18 cellular contexts compared by ENCODE assay signal in the genomic region with DNA sequence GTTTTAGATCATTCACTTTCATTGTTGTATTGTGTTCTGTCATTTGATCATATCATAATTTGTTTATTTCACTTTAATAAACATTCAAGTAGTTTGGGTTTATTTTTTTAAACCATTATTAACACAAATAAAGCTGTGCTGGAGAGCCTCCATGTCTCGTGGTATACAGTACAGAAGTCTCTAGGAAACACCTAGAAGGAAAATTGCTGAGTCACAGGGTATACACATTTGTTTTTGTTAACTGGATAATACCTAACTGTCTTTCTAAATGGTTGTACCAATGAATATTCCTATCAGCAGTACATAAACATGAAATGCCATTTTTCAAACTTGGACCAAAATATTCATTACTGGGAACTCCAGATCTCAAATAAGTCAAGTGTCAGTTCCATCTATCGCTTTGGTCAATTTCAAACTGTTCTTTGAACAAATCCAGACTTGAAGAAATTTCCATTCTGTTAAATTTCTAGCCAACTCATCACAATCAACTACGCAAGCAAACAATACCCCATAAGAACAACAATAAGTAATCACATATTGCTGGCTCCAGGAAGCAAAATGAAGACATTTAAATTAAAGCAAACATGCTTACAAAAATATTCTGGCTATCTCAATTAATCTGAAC.
DNase-seq lines count a peak whose midpoint lies in the region; ATAC-seq, FAIRE-seq and TF ChIP-seq lines count a peak whose summit lies in the region.
"Had no signal": no experiment of that assay in that cellular context is flagged by ENCODE, and none has a peak within 500 bp of the region (broad histone marks: within the 10 kb centered on the region; RNA-seq: fewer than 3 reads in every experiment).

No MANE protein-coding gene starts in this region.

- H3K9me3 ChIP-seq in endothelial cell of umbilical vein (replicated peaks; ENCODE audit: control insufficient read depth, insufficient read depth, low read length) (no peaks in the 10 kb centered on the region), transverse colon (no peaks in the 10 kb centered on the region)
- H3K9me3 ChIP-seq: MG63, Peyer's patch, right atrium auricular region, thoracic aorta had no signal

- no peaks in the 10 kb centered on the region for H3K9me1 ChIP-seq in endothelial cell of umbilical vein (replicated peaks; ENCODE audit: control insufficient read depth, extremely low read depth, insufficient read depth, low read length)

- peaks cover 6% of the 10 kb centered on the region for H3K4me1 Mint-ChIP-seq in activated naive CD8-positive, alpha-beta T cell treated with anti-CD3 and anti-CD28 coated beads for 36 hours

- H3K4me1 ChIP-seq in endothelial cell of umbilical vein (ENCODE audit: control insufficient read depth, extremely low read depth, insufficient read depth, low read length) (no peaks in the 10 kb centered on the region), transverse colon (peaks cover 0 to 9% (median 0%) of the 10 kb centered on the region in 4 donors)
- H3K4me1 ChIP-seq: Peyer's patch had no signal

- H3K27me3 ChIP-seq in endothelial cell of umbilical vein (ENCODE audit: control insufficient read depth in 2 of 2, insufficient read depth in 2 of 2, low read length in 2 of 2) (no peaks in the 10 kb centered on the region), transverse colon (no peaks in the 10 kb centered on the region)
- H3K27me3 ChIP-seq: MG63, Peyer's patch, right atrium auricular region had no signal

- in situ Hi-C loops in transverse colon (cut with MboI; ENCODE audit: low pct_ligation_motif_present in 1 of 4, low pct_unique_long_range_greater_than_20kb in 1 of 4, low sequenced_read_pairs in 3 of 4): no loop called here

- H3K79me2 ChIP-seq in endothelial cell of umbilical vein (ENCODE audit: control insufficient read depth, insufficient read depth, low read length): no peaks in the 10 kb centered on the region

- no peak overlapping the region for H3K4me2 ChIP-seq in endothelial cell of umbilical vein (ENCODE audit: insufficient read depth, low read length)

- ATAC-seq in omental fat pad (ENCODE audit: low FRiP score): peak; percentile 45

- H3K36me3 ChIP-seq in endothelial cell of umbilical vein (ENCODE audit: control insufficient read depth in 2 of 2, extremely low read depth in 1 of 2, insufficient read depth in 2 of 2, low read length in 2 of 2) (no peaks in the 10 kb centered on the region), transverse colon (no peaks in the 10 kb centered on the region)
- H3K36me3 ChIP-seq: MG63, Peyer's patch, right atrium auricular region, thoracic aorta had no signal

- 63 to 87% methylated on average over 3 of the region's 3 CpGs for WGBS in transverse colon (ENCODE audit: low coverage in 1 of 2), 2 donors

- H3K4me3 Mint-ChIP-seq in activated naive CD8-positive, alpha-beta T cell treated with anti-CD3 and anti-CD28 coated beads for 36 hours: no peak overlapping the region
- H3K4me3 Mint-ChIP-seq: nephron had no signal

- H4K20me1 ChIP-seq in endothelial cell of umbilical vein (replicated peaks; ENCODE audit: control insufficient read depth, extremely low read depth, insufficient read depth, low read length): no peaks in the 10 kb centered on the region

- dilution Hi-C loops in endothelial cell of umbilical vein (cut with MboI; ENCODE audit: extremely low pct_ligation_motif_present, low sequenced_read_pairs): no loop called here

- TF ChIP-seq EP300 in transverse colon (IDR thresholded peaks at IDR 0.05; ENCODE audit: low read depth): no peak

- H3K27ac ChIP-seq in endothelial cell of umbilical vein (ENCODE audit: insufficient read depth, low read depth, low read length) (no peak overlapping the region), transverse colon (no peak overlapping the region)
- H3K27ac ChIP-seq: Peyer's patch, right atrium auricular region, thoracic aorta had no signal

- TF ChIP-seq POLR2A in endothelial cell of umbilical vein (IDR thresholded peaks at IDR 0.05; ENCODE audit: low read depth, low read length): no peak
- TF ChIP-seq POLR2A in transverse colon (IDR thresholded peaks at IDR 0.05): no peak

- no TSS peak for BruUV-seq in endothelial cell of umbilical vein (replicated peaks; lab: Mats Ljungman, UMichigan)

- peak overlapping the region; percentile 32 for H3K27ac Mint-ChIP-seq in activated naive CD8-positive, alpha-beta T cell treated with anti-CD3 and anti-CD28 coated beads for 36 hours

- H3K9ac ChIP-seq in endothelial cell of umbilical vein (replicated peaks; ENCODE audit: extremely low read depth, insufficient read depth, low read length): no peak overlapping the region

- peak; percentile 63 for FAIRE-seq in endothelial cell of umbilical vein (lab: Jason Lieb, UNC)

- POLR2A ChIA-PET in endothelial cell of umbilical vein (lab: Charles Lee): no interaction called here

- DNase-seq in HCEC 1CT (peak; percentile 24), endothelial cell of umbilical vein (ENCODE audit: low read depth, low spot score) (peak; percentile 19), omental fat pad (ENCODE audit: low spot score) (no peak), transverse colon (no peak), GM10266 (ENCODE audit: extremely low spot score) (no peak), EL (no peak), NCI-H82 treated with DMSO at 0.1 percent for 48 hours (lab: John Stamatoyannopoulos, UW; ENCODE audit: unreplicated experiment) (no peak)
- DNase-seq in activated naive CD8-positive, alpha-beta T cell treated with anti-CD3 and anti-CD28 coated beads for 36 hours: no peak
- DNase-seq: activated CD4-positive, alpha-beta T cell treated with anti-CD3 and anti-CD28 coated beads, Interleukin-2, amount 50 U/mL, for 4 hours; MG63; NCI-H1694 treated with DMSO at 0.1 percent for 48 hours; NCI-H524; Peyer's patch; stimulated activated CD8-positive, alpha-beta memory T cell treated with anti-CD3 and anti-CD28 coated beads, Interleukin-4, amount 100 ng/mL, for 48 hours had no signal

- no peak overlapping the region for H2AFZ ChIP-seq in endothelial cell of umbilical vein (ENCODE audit: low read depth, low read length)

- H3K4me3 ChIP-seq in endothelial cell of umbilical vein (replicated peaks in 1 of 3; ENCODE audit: insufficient read depth in 1 of 3, low read depth in 1 of 3, low read length in 3 of 3) (no peak overlapping the region), transverse colon (no peak overlapping the region)
- H3K4me3 ChIP-seq: lung, MG63, Peyer's patch, right atrium auricular region, thoracic aorta had no signal

- H3K9me3 Mint-ChIP-seq in activated naive CD8-positive, alpha-beta T cell treated with anti-CD3 and anti-CD28 coated beads for 36 hours: peaks cover 1% of the 10 kb centered on the region
- H3K9me3 Mint-ChIP-seq: nephron had no signal

- H3K27me3 Mint-ChIP-seq in activated naive CD8-positive, alpha-beta T cell treated with anti-CD3 and anti-CD28 coated beads for 36 hours: no peaks in the 10 kb centered on the region

- peaks cover 12% of the 10 kb centered on the region for H3K36me3 Mint-ChIP-seq in activated naive CD8-positive, alpha-beta T cell treated with anti-CD3 and anti-CD28 coated beads for 36 hours

- intact Hi-C loops in endothelial cell of umbilical vein (cut with micrococcal nuclease): no loop called here
- intact Hi-C loops in transverse colon (cut with DNase I; ENCODE audit: low total_unique reads): no loop called here

- CTCF ChIA-PET in endothelial cell of umbilical vein (lab: Charles Lee): no interaction called here

- no peak for TF ChIP-seq CTCF in endothelial cell of umbilical vein (IDR thresholded peaks at IDR 0.05; ENCODE audit: extremely low read depth in 1 of 2, insufficient read depth in 1 of 2, low read depth in 1 of 2, low read length in 2 of 2)
- no peak for TF ChIP-seq CTCF in omental fat pad (IDR thresholded peaks at IDR 0.05)
- TF ChIP-seq CTCF in transverse colon (IDR thresholded peaks at IDR 0.05): no peak
- no peak for TF ChIP-seq CTCF in GM10266 (IDR thresholded peaks at IDR 0.05; ENCODE audit: control insufficient read depth, insufficient read depth, low read depth, missing control alignments)

TF ChIP-seq in endothelial cell of umbilical vein, 7 proteins besides CTCF, POLR2A, EP300 and RAD21:
- TF ChIP-seq JUN (IDR thresholded peaks at IDR 0.05; ENCODE audit: borderline replicate concordance, insufficient read depth, insufficient read length, low read depth) (no peak), POLR2AphosphoS5 (IDR thresholded peaks at IDR 0.05; ENCODE audit: insufficient read depth, low read depth, low read length) (no peak), FOS (IDR thresholded peaks at IDR 0.05; ENCODE audit: borderline replicate concordance, insufficient read depth, low read length) (no peak)
- TF ChIP-seq, protein P1, sequence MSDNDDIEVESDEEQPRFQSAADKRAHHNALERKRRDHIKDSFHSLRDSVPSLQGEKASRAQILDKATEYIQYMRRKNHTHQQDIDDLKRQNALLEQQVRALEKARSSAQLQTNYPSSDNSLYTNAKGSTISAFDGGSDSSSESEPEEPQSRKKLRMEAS (IDR thresholded peaks at IDR 0.05; ENCODE audit: insufficient read depth, insufficient read length): no peak

Comparison
In these comparisons a context has a peak if more than half of its experiments do, and no peak if none do; other contexts are left out.
1. DNase-seq: peak in HCEC 1CT (single experiment) and endothelial cell of umbilical vein (single experiment); none in activated naive CD8-positive, alpha-beta T cell treated with anti-CD3 and anti-CD28 coated beads for 36 hours (single experiment), omental fat pad (single experiment), transverse colon (single experiment), GM10266 (single experiment), EL (single experiment) and NCI-H82 treated with DMSO at 0.1 percent for 48 hours (single experiment).